Comparison of ENCODE assay signal across 10 cellular contexts in genomic region chr11:128603752-128604472, GRCh38. TPM values are rescaled to one million over a fixed set of nuclear protein-coding genes. Genes with fewer than 3 reads are reported as not detected.
DNase-seq lines count a peak whose midpoint lies in the region; ATAC-seq and TF ChIP-seq lines count a peak whose summit lies in the region.
"Had no signal": no experiment of that assay in that cellular context is flagged by ENCODE, and none has a peak within 500 bp of the region (broad histone marks: within the 10 kb centered on the region; RNA-seq: fewer than 3 reads in every experiment).

No MANE protein-coding gene starts in this region.

- peaks cover 22% of the 10 kb centered on the region for H3K4me1 Mint-ChIP-seq in activated T-helper 17 cell treated with anti-CD3 and anti-CD28 coated beads, Interleukin-2, amount 50 U/mL, for 72 hours

- H3K4me1 ChIP-seq in left ventricle myocardium inferior, result peaks cover 24% of the 10 kb centered on the region
- H3K4me1 ChIP-seq in right atrium auricular region, result peaks cover 0 to 7% of the 10 kb centered on the region in 2 donors

- no peaks in the 10 kb centered on the region for H3K36me3 ChIP-seq in left ventricle myocardium inferior
- no peaks in the 10 kb centered on the region for H3K36me3 ChIP-seq in right atrium auricular region

- peak; percentile 25 for TF ChIP-seq CTCF in left ventricle myocardium inferior (IDR thresholded peaks at IDR 0.05; ENCODE audit: borderline replicate concordance)
- TF ChIP-seq CTCF in right atrium auricular region (IDR thresholded peaks at IDR 0.05), result no peak
- TF ChIP-seq CTCF in omental fat pad (IDR thresholded peaks at IDR 0.05), result no peak

- H3K27me3 Mint-ChIP-seq in activated T-helper 17 cell treated with anti-CD3 and anti-CD28 coated beads, Interleukin-2, amount 50 U/mL, for 72 hours, result no peaks in the 10 kb centered on the region
- H3K27me3 Mint-ChIP-seq: natural killer cell treated with Interleukin-12 subunit alpha and Interleukin-12 subunit beta and Interleukin-15 and Interleukin-18, amount 100 ng/mL, for 72 hours had no signal

- intact Hi-C loops in left ventricle myocardium inferior (cut with micrococcal nuclease), result no loop called here

- H3K27ac Mint-ChIP-seq in activated T-helper 17 cell treated with anti-CD3 and anti-CD28 coated beads, Interleukin-2, amount 50 U/mL, for 72 hours, result peak overlapping the region; percentile 54

- H3K9me3 ChIP-seq in left ventricle myocardium inferior (replicated peaks) (no peaks in the 10 kb centered on the region), right atrium auricular region (no peaks in the 10 kb centered on the region)

- ATAC-seq in HG02840 (IDR thresholded peaks at IDR 0.05; ENCODE audit: low FRiP score, unreplicated experiment), result peak; percentile 64
- no peak for ATAC-seq in activated T-helper 17 cell treated with anti-CD3 and anti-CD28 coated beads, Interleukin-2, amount 50 U/mL, for 72 hours (replicated peaks)
- ATAC-seq in HG03521 (IDR thresholded peaks at IDR 0.05; ENCODE audit: unreplicated experiment), result no peak
- no peak for ATAC-seq in omental fat pad (ENCODE audit: low FRiP score)

- H3K27ac ChIP-seq in left ventricle myocardium inferior (replicated peaks), result peak overlapping the region; percentile 53
- H3K27ac ChIP-seq in right atrium auricular region, result peak overlapping the region in 1 of 2 donors; percentile 1

- H3K27me3 ChIP-seq in left ventricle myocardium inferior (ENCODE audit: low read depth), result no peaks in the 10 kb centered on the region
- no peaks in the 10 kb centered on the region for H3K27me3 ChIP-seq in right atrium auricular region

- no peaks in the 10 kb centered on the region for H3K9me3 Mint-ChIP-seq in activated T-helper 17 cell treated with anti-CD3 and anti-CD28 coated beads, Interleukin-2, amount 50 U/mL, for 72 hours
- H3K9me3 Mint-ChIP-seq: natural killer cell treated with Interleukin-12 subunit alpha and Interleukin-12 subunit beta and Interleukin-15 and Interleukin-18, amount 100 ng/mL, for 72 hours had no signal

- no peak overlapping the region for H3K4me3 Mint-ChIP-seq in activated T-helper 17 cell treated with anti-CD3 and anti-CD28 coated beads, Interleukin-2, amount 50 U/mL, for 72 hours
- H3K4me3 Mint-ChIP-seq: natural killer cell treated with Interleukin-12 subunit alpha and Interleukin-12 subunit beta and Interleukin-15 and Interleukin-18, amount 100 ng/mL, for 72 hours had no signal

- DNase-seq in left ventricle myocardium inferior (no peak), right atrium auricular region (ENCODE audit: low spot score) (no peak), NCI-H446 treated with DMSO at 0.1 percent for 48 hours (lab: John Stamatoyannopoulos, UW) (no peak), omental fat pad (ENCODE audit: low spot score) (no peak), NCI-H1694 (lab: John Stamatoyannopoulos, UW) (no peak)
- DNase-seq: T1000 had no signal

- no peaks in the 10 kb centered on the region for H3K36me3 Mint-ChIP-seq in activated T-helper 17 cell treated with anti-CD3 and anti-CD28 coated beads, Interleukin-2, amount 50 U/mL, for 72 hours (ENCODE audit: low read depth)
- H3K36me3 Mint-ChIP-seq: natural killer cell treated with Interleukin-12 subunit alpha and Interleukin-12 subunit beta and Interleukin-15 and Interleukin-18, amount 100 ng/mL, for 72 hours had no signal

- H3K4me3 ChIP-seq in left ventricle myocardium inferior (no peak overlapping the region), right atrium auricular region (no peak overlapping the region)

RNA-seq across cellular contexts. Expression of gene ETS1, which starts 16.6 kb away (rescaled TPM):
- 45.3 TPM for total RNA-seq in left ventricle myocardium inferior
- total RNA-seq in right atrium auricular region, result 10 to 100 TPM; 37.9 to 46.6 TPM
- 100 to 1,000 TPM; 309 to 471 TPM for total RNA-seq in activated T-helper 17 cell treated with anti-CD3 and anti-CD28 coated beads, Interleukin-2, amount 50 U/mL, for 72 hours
- 100 to 1,000 TPM in 3 of 4 donors, 10 to 100 TPM in 1; 72.4 to 211 (median 165) TPM for total RNA-seq in omental fat pad
